In genomic region chr4:1038948-1039492, GRCh38 we compare ENCODE assay signal across 23 cellular contexts. TPM values are rescaled to one million over a fixed set of nuclear protein-coding genes. Genes with fewer than 3 reads are reported as not detected.
DNase-seq lines count a peak whose midpoint lies in the region; ATAC-seq, FAIRE-seq and TF ChIP-seq lines count a peak whose summit lies in the region.
"Had no signal": no experiment of that assay in that cellular context is flagged by ENCODE, and none has a peak within 500 bp of the region (broad histone marks: within the 10 kb centered on the region; RNA-seq: fewer than 3 reads in every experiment).

No MANE protein-coding gene starts in this region.

- H3K36me3 Mint-ChIP-seq in brain (no peaks in the 10 kb centered on the region), osteocyte (ENCODE audit: unreplicated experiment) (no peaks in the 10 kb centered on the region), natural killer cell (no peaks in the 10 kb centered on the region)
- H3K36me3 Mint-ChIP-seq: activated naive CD8-positive, alpha-beta T cell treated with anti-CD3 and anti-CD28 coated beads, Interleukin-2, amount 10 ng/mL, durations not matched to agents 7 days and 5 days had no signal

- H3K27ac Mint-ChIP-seq in brain = peak overlapping the region in 3 of 5 experiments; percentile 16 to 83 (median 18)
- peak overlapping the region; percentile 77 for H3K27ac Mint-ChIP-seq in osteocyte (ENCODE audit: unreplicated experiment)
- H3K27ac Mint-ChIP-seq in natural killer cell = no peak overlapping the region
- H3K27ac Mint-ChIP-seq: activated naive CD8-positive, alpha-beta T cell treated with anti-CD3 and anti-CD28 coated beads, Interleukin-2, amount 10 ng/mL, durations not matched to agents 7 days and 5 days; activated T-helper 1 cell treated with anti-CD3 and anti-CD28 coated beads, Interleukin-12 subunit alpha, Interleukin-12 subunit beta, Interleukin-2, Interleukin-4 antibody, amounts not matched to agents 30 ng/mL and 10 ng/mL and 1 ng/mL, durations not matched to agents 14 hours and 24 hours and 36 hours had no signal

- POLR2A ChIA-PET in OCI-LY7 (lab: Charles Lee) = no interaction called here

- H3K9me3 Mint-ChIP-seq in brain (peaks cover 0 to 3% (median 0%) of the 10 kb centered on the region in 5 experiments), osteocyte (ENCODE audit: unreplicated experiment) (no peaks in the 10 kb centered on the region), natural killer cell (no peaks in the 10 kb centered on the region)
- H3K9me3 Mint-ChIP-seq: activated naive CD8-positive, alpha-beta T cell treated with anti-CD3 and anti-CD28 coated beads, Interleukin-2, amount 10 ng/mL, durations not matched to agents 7 days and 5 days had no signal

- H3K4me1 Mint-ChIP-seq in brain (peaks cover 35% of the 10 kb centered on the region), osteocyte (ENCODE audit: unreplicated experiment) (peaks cover 49% of the 10 kb centered on the region), natural killer cell (peaks cover 0 to 4% of the 10 kb centered on the region in 2 donors)
- H3K4me1 Mint-ChIP-seq: activated naive CD8-positive, alpha-beta T cell treated with anti-CD3 and anti-CD28 coated beads, Interleukin-2, amount 10 ng/mL, durations not matched to agents 7 days and 5 days had no signal

- no peak for ATAC-seq in right cardiac atrium
- no peak for ATAC-seq in natural killer cell

- H3K4me2 ChIP-seq in OCI-LY7 (ENCODE audit: low read length) = no peak overlapping the region
- H3K4me2 ChIP-seq: BLaER1 treated with 17β-estradiol and CSF1 and Interleukin-3, amounts not matched to agents 10 nM and 100 nM had no signal

- H3K9me3 ChIP-seq in right cardiac atrium (ENCODE audit: control insufficient read depth, low read length) (no peaks in the 10 kb centered on the region), left ventricle myocardium inferior (replicated peaks) (no peaks in the 10 kb centered on the region), OCI-LY7 (ENCODE audit: low read length) (no peaks in the 10 kb centered on the region)
- H3K9me3 ChIP-seq: BLaER1 treated with 17β-estradiol and CSF1 and Interleukin-3, amounts not matched to agents 10 nM and 100 nM; MG63; upper lobe of left lung had no signal

- H3K9me2 ChIP-seq in OCI-LY7 (ENCODE audit: insufficient read depth, low read length) = no peaks in the 10 kb centered on the region

- H3K4me3 Mint-ChIP-seq in brain = no peak overlapping the region
- H3K4me3 Mint-ChIP-seq in osteocyte (ENCODE audit: unreplicated experiment) = no peak overlapping the region
- no peak overlapping the region for H3K4me3 Mint-ChIP-seq in natural killer cell
- H3K4me3 Mint-ChIP-seq: activated naive CD8-positive, alpha-beta T cell treated with anti-CD3 and anti-CD28 coated beads, Interleukin-2, amount 10 ng/mL, durations not matched to agents 7 days and 5 days; activated T-helper 1 cell treated with anti-CD3 and anti-CD28 coated beads, Interleukin-12 subunit alpha, Interleukin-12 subunit beta, Interleukin-2, Interleukin-4 antibody, amounts not matched to agents 30 ng/mL and 10 ng/mL and 1 ng/mL, durations not matched to agents 14 hours and 24 hours and 36 hours had no signal

- no peak overlapping the region for H2AFZ ChIP-seq in OCI-LY7 (ENCODE audit: low read length)

- no peak for FAIRE-seq in GM19239 (lab: Jason Lieb, UNC)
- FAIRE-seq: D721Med had no signal

- H3K27me3 Mint-ChIP-seq in brain = peaks cover 3% of the 10 kb centered on the region
- no peaks in the 10 kb centered on the region for H3K27me3 Mint-ChIP-seq in osteocyte (ENCODE audit: unreplicated experiment)
- H3K27me3 Mint-ChIP-seq in natural killer cell (ENCODE audit: low read depth in 2 of 2) = peaks cover 0 to 3% of the 10 kb centered on the region in 2 donors

- H3K27me3 ChIP-seq in right cardiac atrium (ENCODE audit: control insufficient read depth, insufficient read depth) (no peaks in the 10 kb centered on the region), left ventricle myocardium inferior (ENCODE audit: low read depth) (peaks cover 53% of the 10 kb centered on the region)
- H3K27me3 ChIP-seq: MG63 had no signal

- H3K4me3 ChIP-seq in right cardiac atrium (ENCODE audit: low read length) (no peak overlapping the region), left ventricle myocardium inferior (no peak overlapping the region), OCI-LY7 (ENCODE audit: low read depth, low read length, poor library complexity, severe bottlenecking) (no peak overlapping the region)
- H3K4me3 ChIP-seq: BLaER1 treated with 17β-estradiol and CSF1 and Interleukin-3, amounts not matched to agents 10 nM and 100 nM; lung; MG63; upper lobe of left lung had no signal

- peaks cover 4% of the 10 kb centered on the region for H3K4me1 ChIP-seq in right cardiac atrium (ENCODE audit: control insufficient read depth, insufficient read depth, low read length)
- peaks cover 26% of the 10 kb centered on the region for H3K4me1 ChIP-seq in left ventricle myocardium inferior
- no peaks in the 10 kb centered on the region for H3K4me1 ChIP-seq in OCI-LY7 (ENCODE audit: insufficient read depth, low read length, poor library complexity, severe bottlenecking)

- no peaks in the 10 kb centered on the region for H4K20me1 ChIP-seq in OCI-LY7 (ENCODE audit: insufficient read depth, low read length)

- DNase-seq in right cardiac atrium (peak in 2 of 3 donors; percentile 45 to 67), left ventricle myocardium inferior (no peak), osteocyte (ENCODE audit: extremely low spot score, unreplicated experiment) (no peak), natural killer cell (no peak), OCI-LY7 (ENCODE audit: low spot score) (no peak), GM19239 (ENCODE audit: insufficient read length, low spot score) (no peak), NCI-H2196 (lab: John Stamatoyannopoulos, UW; ENCODE audit: unreplicated experiment) (no peak)
- DNase-seq: activated CD4-positive, alpha-beta T cell treated with anti-CD3 and anti-CD28 coated beads for 48 hours; activated naive CD8-positive, alpha-beta T cell treated with anti-CD3 and anti-CD28 coated beads, Interleukin-2, amount 10 ng/mL, durations not matched to agents 7 days and 5 days; NCI-H1436; NCI-H524; SIG-M5; stimulated activated CD4-positive, alpha-beta T cell treated with anti-CD3 and anti-CD28 coated beads, Interleukin-2, amount 100 ng/mL, for 24 hours; stimulated activated naive CD4-positive, alpha-beta T cell; T-helper 1 cell had no signal

- H3K27ac ChIP-seq in right cardiac atrium (ENCODE audit: low read length) (no peak overlapping the region), left ventricle myocardium inferior (replicated peaks) (no peak overlapping the region), OCI-LY7 (ENCODE audit: low read depth, low read length, poor library complexity, severe bottlenecking) (no peak overlapping the region)
- H3K27ac ChIP-seq: BLaER1 treated with 17β-estradiol and CSF1 and Interleukin-3, amounts not matched to agents 10 nM and 100 nM had no signal

- H3K36me3 ChIP-seq in left ventricle myocardium inferior (no peaks in the 10 kb centered on the region), OCI-LY7 (ENCODE audit: insufficient read depth, low read length) (no peaks in the 10 kb centered on the region)
- H3K36me3 ChIP-seq: BLaER1 treated with 17β-estradiol and CSF1 and Interleukin-3, amounts not matched to agents 10 nM and 100 nM; MG63; upper lobe of left lung had no signal

- WGBS in right cardiac atrium = 85% methylated on average over 16 of the region's 16 CpGs

- BruUV-seq in OCI-LY7 (replicated peaks; lab: Mats Ljungman, UMichigan) = no TSS peak

- CTCF ChIA-PET in OCI-LY7 (lab: Charles Lee; ENCODE audit: unreplicated experiment) = no interaction called here

- intact Hi-C loops in right cardiac atrium (cut with DNase I) = no loop called here
- intact Hi-C loops in left ventricle myocardium inferior (cut with micrococcal nuclease) = no loop called here
- intact Hi-C loops in natural killer cell (cut with micrococcal nuclease) = no loop called here
- intact Hi-C loops in OCI-LY7 (cut with micrococcal nuclease; ENCODE audit: unreplicated experiment) = no loop called here

- TF ChIP-seq CTCF in left ventricle myocardium inferior (IDR thresholded peaks at IDR 0.05; ENCODE audit: borderline replicate concordance) (no peak), brain (conservative IDR thresholded peaks at IDR 0.05) (no peak), osteocyte (IDR thresholded peaks at IDR 0.05) (no peak), natural killer cell (IDR thresholded peaks at IDR 0.05) (no peak), OCI-LY7 (conservative IDR thresholded peaks at IDR 0.05; ENCODE audit: low read length) (no peak)

- H3K79me2 ChIP-seq in OCI-LY7 (ENCODE audit: insufficient read depth, low read depth, low read length) = no peaks in the 10 kb centered on the region

RNA-seq across cellular contexts. Expression of gene FGFRL1, which starts 27.6 kb away (rescaled TPM):
- total RNA-seq in right cardiac atrium (10 to 100 TPM; 17.4 to 21.7 (median 20.3) TPM), left ventricle myocardium inferior (22.4 TPM), osteocyte (56.9 and 59.8 TPM in 2 replicates), natural killer cell (10 to 100 TPM; 28.0 to 39.8 (median 32.5) TPM), OCI-LY7 (2022) (2.7 and 3.1 TPM in 2 replicates)
- polyA plus RNA-seq in right cardiac atrium (19.2 TPM), brain (ENCODE audit: insufficient read depth, low read depth, low replicate concordance) (14.7 TPM)
- total RNA-seq in OCI-LY7 (2014; rRNA removed; shearing (Covaris generic)) = 1.4 and 1.8 TPM in 2 replicates

RNA-seq across cellular contexts. Expression of gene SLC26A1, which starts 45.8 kb away (rescaled TPM):
- under 1 TPM in 2 of 4 donors, not detected in 2; 0.36 to 0.37 TPM for total RNA-seq in right cardiac atrium
- 0.34 TPM for polyA plus RNA-seq in right cardiac atrium
- total RNA-seq in left ventricle myocardium inferior = not detected
- not detected for polyA plus RNA-seq in brain (ENCODE audit: insufficient read depth, low read depth, low replicate concordance)
- 0.78 and 0.83 TPM in 2 replicates for total RNA-seq in osteocyte
- under 1 TPM; 0.19 to 0.80 (median 0.61) TPM for total RNA-seq in natural killer cell
- total RNA-seq in OCI-LY7 (2014; rRNA removed; shearing (Covaris generic)) = not detected in 2 replicates
- total RNA-seq in OCI-LY7 (2022) = 0.30 TPM in 1 of 2 replicates, not detected in the other
- total RNA-seq: skeletal muscle tissue had no signal

RNA-seq across cellular contexts. Expression of gene IDUA, which starts 52.2 kb away (rescaled TPM):
- total RNA-seq in right cardiac atrium = 10 to 100 TPM; 14.7 to 17.4 (median 17.1) TPM
- 8.5 TPM for polyA plus RNA-seq in right cardiac atrium
- total RNA-seq in left ventricle myocardium inferior = 9.0 TPM
- polyA plus RNA-seq in brain (ENCODE audit: insufficient read depth, low read depth, low replicate concordance) = 3.6 TPM
- 58.0 and 67.8 TPM in 2 replicates for total RNA-seq in osteocyte
- total RNA-seq in natural killer cell = 10 to 100 TPM; 38.7 to 43.6 (median 43.0) TPM
- 9.3 and 15.7 TPM in 2 replicates for total RNA-seq in OCI-LY7 (2014; rRNA removed; shearing (Covaris generic))
- total RNA-seq in OCI-LY7 (2022) = 10.4 and 12.3 TPM in 2 replicates

Comparison
In these comparisons a context has a peak if more than half of its experiments do, and no peak if none do; other contexts are left out.
1. DNase-seq: peak in right cardiac atrium (2 of 3); none in left ventricle myocardium inferior (single experiment), osteocyte (single experiment), natural killer cell (single experiment), OCI-LY7 (single experiment), GM19239 (single experiment) and NCI-H2196 (single experiment).
2. H3K27ac Mint-ChIP-seq: peak in brain (3 of 5) and osteocyte (single experiment); none in natural killer cell (0 of 2).